30 cellular contexts compared by ENCODE assay signal in the genomic region with DNA sequence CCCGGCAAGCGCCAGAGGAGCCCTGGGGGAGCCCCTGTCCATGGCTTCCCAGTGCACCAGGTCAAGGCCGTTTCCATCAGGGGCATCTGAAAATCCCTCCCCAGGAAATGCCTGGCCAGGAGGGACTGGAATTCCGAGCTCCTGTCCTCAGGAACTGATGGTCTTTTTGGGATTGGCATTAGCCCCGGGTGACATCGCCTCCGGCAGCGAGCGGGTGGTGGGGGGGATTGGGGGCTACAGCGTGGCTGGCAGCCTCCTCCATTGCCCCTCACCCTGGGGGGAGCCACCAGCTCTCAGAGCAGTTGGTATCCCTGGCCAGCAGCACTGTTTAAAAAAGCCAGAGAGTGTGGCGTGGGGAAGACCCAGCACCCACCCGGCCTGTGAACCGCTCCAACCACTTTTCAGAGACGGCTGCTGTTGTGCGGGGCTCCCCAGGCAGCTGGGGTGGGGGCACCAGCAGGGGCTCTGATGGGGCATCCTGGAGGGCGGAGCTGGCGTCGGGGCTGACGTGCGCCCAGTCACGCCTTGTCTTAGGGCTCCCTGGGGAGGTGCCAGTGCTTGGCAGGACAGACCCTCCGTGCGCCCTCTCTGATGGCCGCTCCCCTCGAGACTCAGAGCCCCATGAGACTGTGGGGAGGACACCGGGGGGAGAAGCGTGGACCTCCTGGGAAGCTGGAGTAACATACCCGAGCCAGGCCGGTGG.
"Had no signal": no experiment of that assay in that cellular context is flagged by ENCODE, and none has a peak within 500 bp of the region (broad histone marks: within the 10 kb centered on the region; RNA-seq: fewer than 3 reads in every experiment).

No MANE protein-coding gene starts in this region.

- H3K36me3 ChIP-seq: ascending aorta, breast epithelium, cardiac muscle cell, esophagus muscularis mucosa, gastrocnemius medialis had no signal

- H3K4me3 ChIP-seq: ascending aorta, breast epithelium, cardiac muscle cell, coronary artery, esophagus muscularis mucosa, gastrocnemius medialis had no signal

- H3K9me3 Mint-ChIP-seq: activated CD4-positive, alpha-beta memory T cell treated with anti-CD3 and anti-CD28 coated beads for 36 hours; activated CD4-positive, alpha-beta T cell treated with anti-CD3 and anti-CD28 coated beads, Interleukin-2, amount 10 ng/mL, durations not matched to agents 24 days and 14 days; activated naive CD4-positive, alpha-beta T cell treated with anti-CD3 and anti-CD28 coated beads, Interleukin-2, amount 10 ng/mL, durations not matched to agents 7 days and 5 days; activated naive CD4-positive, alpha-beta T cell treated with anti-CD3 and anti-CD28 coated beads, Interleukin-2, amount 50 U/mL, for 72 hours; activated naive CD8-positive, alpha-beta T cell treated with anti-CD3 and anti-CD28 coated beads, Interleukin-2, amount 10 ng/mL, durations not matched to agents 7 days and 5 days; activated T-helper 1 cell treated with anti-CD3 and anti-CD28 coated beads, Interleukin-12 subunit alpha, Interleukin-12 subunit beta, Interleukin-2, Interleukin-4 antibody, amounts not matched to agents 30 ng/mL and 10 ng/mL and 1 ng/mL, durations not matched to agents 14 hours and 24 hours and 36 hours; central memory CD8-positive, alpha-beta T cell; effector memory CD8-positive, alpha-beta T cell had no signal

- H3K27me3 ChIP-seq: ascending aorta, cardiac muscle cell, foreskin keratinocyte had no signal

- H3K9me3 ChIP-seq: ascending aorta, breast epithelium, esophagus muscularis mucosa, gastrocnemius medialis had no signal

- H3K4me1 Mint-ChIP-seq: activated CD4-positive, alpha-beta T cell treated with anti-CD3 and anti-CD28 coated beads for 36 hours; activated CD4-positive, alpha-beta T cell treated with anti-CD3 and anti-CD28 coated beads, Interleukin-2, amount 10 ng/mL, durations not matched to agents 24 days and 14 days; activated CD8-positive, alpha-beta memory T cell treated with anti-CD3 and anti-CD28 coated beads, Interleukin-2, amount 10 ng/mL, durations not matched to agents 7 days and 5 days; activated naive CD8-positive, alpha-beta T cell treated with anti-CD3 and anti-CD28 coated beads, Interleukin-2, amount 10 ng/mL, durations not matched to agents 7 days and 5 days; brain; central memory CD8-positive, alpha-beta T cell had no signal

- H3K27ac Mint-ChIP-seq: activated CD4-positive, alpha-beta memory T cell treated with anti-CD3 and anti-CD28 coated beads for 36 hours; activated CD4-positive, alpha-beta T cell treated with anti-CD3 and anti-CD28 coated beads for 36 hours; activated CD4-positive, alpha-beta T cell treated with anti-CD3 and anti-CD28 coated beads, Interleukin-2, amount 10 ng/mL, durations not matched to agents 24 days and 14 days; activated CD8-positive, alpha-beta memory T cell treated with anti-CD3 and anti-CD28 coated beads, Interleukin-2, amount 10 ng/mL, durations not matched to agents 7 days and 5 days; activated CD8-positive, alpha-beta T cell treated with anti-CD3 and anti-CD28 coated beads, Interleukin-2, amount 10 ng/mL, durations not matched to agents 7 days and 5 days; activated naive CD4-positive, alpha-beta T cell treated with anti-CD3 and anti-CD28 coated beads, Interleukin-2, amount 10 ng/mL, durations not matched to agents 7 days and 5 days; activated naive CD4-positive, alpha-beta T cell treated with anti-CD3 and anti-CD28 coated beads, Interleukin-2, amount 50 U/mL, for 72 hours; activated T-helper 1 cell treated with anti-CD3 and anti-CD28 coated beads, Interleukin-12 subunit alpha, Interleukin-12 subunit beta, Interleukin-2, Interleukin-4 antibody, amounts not matched to agents 30 ng/mL and 10 ng/mL and 1 ng/mL, durations not matched to agents 14 hours and 24 hours and 36 hours; dendritic cell treated with granulocyte-macrophage colony-stimulating factor and Interleukin-4, amounts not matched to agents 40 ng/mL and 50 ng/mL, for 4 days had no signal

- H3K4me1 ChIP-seq: ascending aorta, breast epithelium, foreskin keratinocyte, gastrocnemius medialis had no signal

- H3K27me3 Mint-ChIP-seq: activated CD4-positive, alpha-beta memory T cell treated with anti-CD3 and anti-CD28 coated beads for 36 hours; activated CD4-positive, alpha-beta T cell treated with anti-CD3 and anti-CD28 coated beads for 36 hours; activated CD4-positive, alpha-beta T cell treated with anti-CD3 and anti-CD28 coated beads, Interleukin-2, amount 10 ng/mL, durations not matched to agents 24 days and 14 days; activated CD8-positive, alpha-beta memory T cell treated with anti-CD3 and anti-CD28 coated beads, Interleukin-2, amount 10 ng/mL, durations not matched to agents 7 days and 5 days; activated naive CD4-positive, alpha-beta T cell treated with anti-CD3 and anti-CD28 coated beads, Interleukin-2, amount 10 ng/mL, durations not matched to agents 7 days and 5 days; activated naive CD8-positive, alpha-beta T cell treated with anti-CD3 and anti-CD28 coated beads, Interleukin-2, amount 10 ng/mL, durations not matched to agents 7 days and 5 days; brain had no signal

- H3K27ac ChIP-seq: ascending aorta, breast epithelium, cardiac muscle cell, coronary artery, esophagus muscularis mucosa, foreskin keratinocyte, gastrocnemius medialis had no signal

- DNase-seq: activated CD4-positive, alpha-beta memory T cell treated with anti-CD3 and anti-CD28 coated beads for 36 hours; activated CD4-positive, alpha-beta T cell treated with anti-CD3 and anti-CD28 coated beads for 36 hours; activated CD4-positive, alpha-beta T cell treated with anti-CD3 and anti-CD28 coated beads, Interleukin-2, amount 10 ng/mL, durations not matched to agents 24 days and 14 days; activated CD4-positive, CD25-positive, alpha-beta regulatory T cell; activated CD4-positive, CD25-positive, alpha-beta regulatory T cell treated with anti-CD3 and anti-CD28 coated beads, Interleukin-2, amount 50 U/mL, for 72 hours; activated CD8-positive, alpha-beta memory T cell treated with anti-CD3 and anti-CD28 coated beads, Interleukin-2, amount 10 ng/mL, durations not matched to agents 7 days and 5 days; activated CD8-positive, alpha-beta memory T cell treated with anti-CD3 and anti-CD28 coated beads, Interleukin-2, amount 50 U/mL, for 4 hours; activated CD8-positive, alpha-beta T cell treated with anti-CD3 and anti-CD28 coated beads, Interleukin-2, amount 10 ng/mL, durations not matched to agents 7 days and 5 days; activated gamma-delta T cell; activated naive CD4-positive, alpha-beta T cell; activated naive CD4-positive, alpha-beta T cell treated with anti-CD3 and anti-CD28 coated beads, Interleukin-2, amount 10 ng/mL, durations not matched to agents 7 days and 5 days; activated naive CD8-positive, alpha-beta T cell treated with anti-CD3 and anti-CD28 coated beads, Interleukin-2, amount 10 ng/mL, durations not matched to agents 7 days and 5 days; activated T-cell treated with anti-CD3 and anti-CD28 coated beads, Interleukin-2, amount 50 U/mL, for 1 hour; activated T-cell treated with anti-CD3 and anti-CD28 coated beads, Interleukin-2, amount 50 U/mL, for 48 hours; effector CD4-positive, alpha-beta T cell; effector memory CD8-positive, alpha-beta T cell; erythroblast; foreskin keratinocyte; gastrocnemius medialis; T-helper 2 cell had no signal

- H3K4me3 Mint-ChIP-seq: activated CD4-positive, alpha-beta memory T cell treated with anti-CD3 and anti-CD28 coated beads for 36 hours; activated CD4-positive, alpha-beta T cell treated with anti-CD3 and anti-CD28 coated beads for 36 hours; activated CD4-positive, alpha-beta T cell treated with anti-CD3 and anti-CD28 coated beads, Interleukin-2, amount 10 ng/mL, durations not matched to agents 24 days and 14 days; activated CD8-positive, alpha-beta memory T cell treated with anti-CD3 and anti-CD28 coated beads, Interleukin-2, amount 10 ng/mL, durations not matched to agents 7 days and 5 days; activated CD8-positive, alpha-beta T cell treated with anti-CD3 and anti-CD28 coated beads, Interleukin-2, amount 10 ng/mL, durations not matched to agents 7 days and 5 days; activated naive CD4-positive, alpha-beta T cell treated with anti-CD3 and anti-CD28 coated beads, Interleukin-2, amount 10 ng/mL, durations not matched to agents 7 days and 5 days; activated naive CD8-positive, alpha-beta T cell treated with anti-CD3 and anti-CD28 coated beads, Interleukin-2, amount 10 ng/mL, durations not matched to agents 7 days and 5 days; activated T-helper 1 cell treated with anti-CD3 and anti-CD28 coated beads, Interleukin-12 subunit alpha, Interleukin-12 subunit beta, Interleukin-2, Interleukin-4 antibody, amounts not matched to agents 30 ng/mL and 10 ng/mL and 1 ng/mL, durations not matched to agents 14 hours and 24 hours and 36 hours; brain; central memory CD8-positive, alpha-beta T cell; dendritic cell treated with granulocyte-macrophage colony-stimulating factor and Interleukin-4, amounts not matched to agents 40 ng/mL and 50 ng/mL, for 4 days; effector memory CD8-positive, alpha-beta T cell had no signal

- H3K36me3 Mint-ChIP-seq: activated CD4-positive, alpha-beta memory T cell treated with anti-CD3 and anti-CD28 coated beads for 36 hours; activated CD8-positive, alpha-beta memory T cell treated with anti-CD3 and anti-CD28 coated beads, Interleukin-2, amount 10 ng/mL, durations not matched to agents 7 days and 5 days; activated naive CD4-positive, alpha-beta T cell treated with anti-CD3 and anti-CD28 coated beads, Interleukin-2, amount 10 ng/mL, durations not matched to agents 7 days and 5 days; activated naive CD4-positive, alpha-beta T cell treated with anti-CD3 and anti-CD28 coated beads, Interleukin-2, amount 50 U/mL, for 72 hours; activated naive CD8-positive, alpha-beta T cell treated with anti-CD3 and anti-CD28 coated beads, Interleukin-2, amount 10 ng/mL, durations not matched to agents 7 days and 5 days; brain had no signal

- ATAC-seq: activated CD4-positive, alpha-beta T cell treated with anti-CD3 and anti-CD28 coated beads for 36 hours; activated CD8-positive, alpha-beta memory T cell treated with anti-CD3 and anti-CD28 coated beads, Interleukin-2, amount 10 ng/mL, durations not matched to agents 7 days and 5 days; activated CD8-positive, alpha-beta T cell treated with anti-CD3 and anti-CD28 coated beads, Interleukin-2, amount 10 ng/mL, durations not matched to agents 7 days and 5 days; effector memory CD8-positive, alpha-beta T cell; foreskin keratinocyte; gastrocnemius medialis had no signal
